ENCODE assay signal across 9 cellular contexts in genomic region chr1:94236021-94236491, GRCh38. TPM values are rescaled to one million over a fixed set of nuclear protein-coding genes. Genes with fewer than 3 reads are reported as not detected.
A peak's percentile ranks its signal among the peaks of the same experiment; 100 is the strongest.
DNase-seq lines count a peak whose midpoint lies in the region; ATAC-seq and TF ChIP-seq lines count a peak whose summit lies in the region.
"Had no signal": no experiment of that assay in that cellular context is flagged by ENCODE, and none has a peak within 500 bp of the region (broad histone marks: within the 10 kb centered on the region; RNA-seq: fewer than 3 reads in every experiment).

No MANE protein-coding gene starts in this region.

- H3K9me2 ChIP-seq in SU-DHL-6 (replicated peaks; ENCODE audit: insufficient read depth, low read length), result no peaks in the 10 kb centered on the region

- no peak overlapping the region for H3K4me3 ChIP-seq in SU-DHL-6 (ENCODE audit: insufficient read depth, low read length, poor library complexity, severe bottlenecking)
- H3K4me3 ChIP-seq in foreskin fibroblast (ENCODE audit: low read depth in 1 of 2, low read length in 2 of 2), result peak overlapping the region; percentile 79 to 98
- H3K4me3 ChIP-seq in psoas muscle, result peak overlapping the region; percentile 84

- H3K27ac ChIP-seq in SU-DHL-6 (ENCODE audit: low read depth, low read length), result no peak overlapping the region
- H3K27ac ChIP-seq in psoas muscle, result peak overlapping the region; percentile 95

- peak in 1 of 4 donors; percentile 16 for ATAC-seq in psoas muscle
- no peak for ATAC-seq in HG03135 (IDR thresholded peaks at IDR 0.05; ENCODE audit: unreplicated experiment)
- ATAC-seq in GM21423 (IDR thresholded peaks at IDR 0.05; ENCODE audit: unreplicated experiment), result no peak

- no peaks in the 10 kb centered on the region for H3F3A ChIP-seq in SU-DHL-6 (ENCODE audit: insufficient read depth)

- H2AFZ ChIP-seq in SU-DHL-6 (ENCODE audit: low read depth, low read length, severe bottlenecking), result no peak overlapping the region

- H3K4me1 ChIP-seq in psoas muscle, result peaks cover 25% of the 10 kb centered on the region

- in situ Hi-C loops in Caki2 (cut with HindIII; ENCODE audit: low pct_unique_long_range_greater_than_20kb, low sequenced_read_pairs), result no loop called here

- 0 to 1% (median 1%) methylated on average over 6 of the region's 6 CpGs for WGBS in psoas muscle, 3 donors

- H3K27me3 ChIP-seq in SU-DHL-6 (ENCODE audit: low read length) (no peaks in the 10 kb centered on the region), psoas muscle (ENCODE audit: insufficient read depth in 3 of 3, low read length in 2 of 3) (no peaks in the 10 kb centered on the region)

- no peaks in the 10 kb centered on the region for H3K79me2 ChIP-seq in SU-DHL-6 (ENCODE audit: insufficient read depth, low read length)

- H3K36me3 ChIP-seq in SU-DHL-6 (ENCODE audit: low read length), result no peaks in the 10 kb centered on the region
- H3K36me3 ChIP-seq in psoas muscle (ENCODE audit: insufficient read depth in 1 of 2, low read depth in 1 of 2), result no peaks in the 10 kb centered on the region

- no peak overlapping the region for H3K9ac ChIP-seq in SU-DHL-6 (ENCODE audit: low read length)

- H3K4me2 ChIP-seq in SU-DHL-6 (ENCODE audit: low read depth, low read length, poor library complexity, severe bottlenecking), result peak overlapping the region; percentile 59

- H3K9me3 ChIP-seq in SU-DHL-6 (ENCODE audit: insufficient read depth, low read length) (no peaks in the 10 kb centered on the region), psoas muscle (no peaks in the 10 kb centered on the region)

- H4K20me1 ChIP-seq in SU-DHL-6 (ENCODE audit: low read depth, low read length), result no peaks in the 10 kb centered on the region

- TF ChIP-seq CTCF in SU-DHL-6 (IDR thresholded peaks at IDR 0.05; ENCODE audit: insufficient read depth, low read length, poor library complexity, severe bottlenecking) (no peak), foreskin fibroblast (IDR thresholded peaks at IDR 0.05; ENCODE audit: low read depth, low read length) (no peak), psoas muscle (IDR thresholded peaks at IDR 0.05) (no peak), GM10266 (IDR thresholded peaks at IDR 0.05; ENCODE audit: control insufficient read depth, insufficient read depth, low read depth, missing control alignments) (no peak)

- intact Hi-C loops in psoas muscle (cut with DNase I), result loop anchor here (2.0 to 10.0 kb wide), 5 partner anchors 91 to 189 kb away; partner anchors contain the start of gene ABCD3 (in 1 of the 2)

- DNase-seq in Caki2 (ENCODE audit: low read depth) (peak; percentile 33), foreskin fibroblast (no peak), psoas muscle (no peak), GM10266 (ENCODE audit: extremely low spot score) (no peak), HuH-7.5 (ENCODE audit: low spot score) (no peak)
- DNase-seq: activated CD8-positive, alpha-beta memory T cell treated with anti-CD3 and anti-CD28 coated beads, Interleukin-2, amount 50 U/mL, for 48 hours had no signal

RNA-seq across cellular contexts. Expression of gene ARHGAP29, which starts 1.3 kb away (rescaled TPM):
- total RNA-seq in Caki2 (2014; rRNA removed; shearing (Covaris generic); ENCODE audit: low replicate concordance), result 31.9 and 37.5 TPM in 2 replicates
- total RNA-seq in psoas muscle, result 10 to 100 TPM; 11.8 to 20.0 (median 15.7) TPM
- 1 to 10 TPM; 5.1 to 7.9 (median 6.3) TPM for polyA plus RNA-seq in psoas muscle
